ENCODE assay signal across 1 cellular context in the genomic region with DNA sequence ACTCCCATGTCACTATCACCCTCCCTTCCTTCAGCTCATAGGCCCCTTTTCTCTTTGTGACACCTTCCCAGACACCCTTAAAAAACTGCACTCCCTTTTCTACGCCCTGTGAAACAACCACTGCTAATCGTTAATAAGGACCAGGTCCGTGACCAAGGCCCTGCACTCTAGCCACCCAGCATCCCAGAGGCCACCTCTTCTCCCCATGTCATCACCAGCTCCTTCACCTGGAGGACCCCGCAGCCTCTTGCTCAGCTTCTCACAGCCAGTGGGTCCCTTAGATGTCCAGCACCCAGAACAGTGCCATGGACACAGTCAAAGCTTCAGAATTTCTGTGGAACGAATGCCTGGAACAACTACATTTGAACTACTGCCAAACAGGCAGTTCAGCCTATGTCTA.
TF ChIP-seq lines count a peak whose summit lies in the region.

No MANE protein-coding gene starts in this region.

TF ChIP-seq in H1, 55 proteins besides CTCF, POLR2A, EP300 and RAD21:
- TF ChIP-seq BCL11A (IDR thresholded peaks at IDR 0.05; ENCODE audit: low read depth in 2 of 2, low read length in 2 of 2) (no peak), YY1 (IDR thresholded peaks at IDR 0.05; ENCODE audit: low read depth, low read length) (no peak), SP2 (IDR thresholded peaks at IDR 0.05; ENCODE audit: low read length) (no peak), SP4 (IDR thresholded peaks at IDR 0.05; ENCODE audit: low read length) (no peak), CBX8 (IDR thresholded peaks at IDR 0.05; ENCODE audit: borderline replicate concordance, low read depth, low read length) (no peak)
